26 cellular contexts compared by ENCODE assay signal in the genomic region with DNA sequence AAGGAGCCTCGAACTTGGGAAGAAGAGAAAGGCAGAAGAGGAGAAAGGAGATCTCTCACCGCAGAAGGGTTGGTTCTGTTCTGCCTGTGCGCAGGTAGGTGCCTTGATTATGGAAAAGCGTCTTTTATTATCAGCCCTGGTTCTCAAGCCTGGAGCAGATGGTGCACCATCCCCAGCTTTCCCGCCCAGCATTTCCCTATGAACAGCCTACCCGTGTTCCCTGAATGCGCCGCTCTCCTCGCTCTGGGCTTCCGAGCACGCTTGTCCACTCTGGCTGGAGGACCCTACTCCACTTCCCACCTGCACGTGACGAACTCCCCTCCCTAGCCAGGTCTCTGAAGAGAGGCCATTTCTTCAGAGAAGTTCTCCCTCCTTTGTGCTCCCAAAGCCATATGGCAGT. TPM values are rescaled to one million over a fixed set of nuclear protein-coding genes. Genes with fewer than 3 reads are reported as not detected.
DNase-seq lines count a peak whose midpoint lies in the region; ATAC-seq and TF ChIP-seq lines count a peak whose summit lies in the region.
"Had no signal": no experiment of that assay in that cellular context is flagged by ENCODE, and none has a peak within 500 bp of the region (broad histone marks: within the 10 kb centered on the region; RNA-seq: fewer than 3 reads in every experiment).

No MANE protein-coding gene starts in this region.

- no peak overlapping the region for H3K9ac ChIP-seq in SK-N-SH
- H3K9ac ChIP-seq: BLaER1 treated with 17β-estradiol and CSF1 and Interleukin-3, amounts not matched to agents 10 nM and 100 nM had no signal

- TF ChIP-seq RAD21 in SK-N-SH (IDR thresholded peaks at IDR 0.05; ENCODE audit: low read length): no peak

- peaks cover 68% of the 10 kb centered on the region for H3K4me1 Mint-ChIP-seq in activated CD8-positive, alpha-beta T cell treated with anti-CD3 and anti-CD28 coated beads, Interleukin-2, amount 10 ng/mL, durations not matched to agents 7 days and 5 days (ENCODE audit: low read depth)
- H3K4me1 Mint-ChIP-seq in activated CD8-positive, alpha-beta T cell treated with anti-CD3 and anti-CD28 coated beads for 36 hours (ENCODE audit: low read depth): peaks cover 34% of the 10 kb centered on the region
- peaks cover 83% of the 10 kb centered on the region for H3K4me1 Mint-ChIP-seq in glutamatergic neuron (ENCODE audit: low read depth, unreplicated experiment)

- H3K27ac Mint-ChIP-seq in activated CD8-positive, alpha-beta T cell treated with anti-CD3 and anti-CD28 coated beads, Interleukin-2, amount 10 ng/mL, durations not matched to agents 7 days and 5 days: peak overlapping the region; percentile 63
- no peak overlapping the region for H3K27ac Mint-ChIP-seq in activated CD8-positive, alpha-beta T cell treated with anti-CD3 and anti-CD28 coated beads for 36 hours
- peak overlapping the region; percentile 87 for H3K27ac Mint-ChIP-seq in glutamatergic neuron (ENCODE audit: unreplicated experiment)
- H3K27ac Mint-ChIP-seq: CD8-positive, alpha-beta T cell had no signal

- WGBS in SK-N-SH (ENCODE audit: low lambda C conversion rate): 78% methylated on average over 13 of the region's 13 CpGs

- CTCF ChIA-PET in activated CD8-positive, alpha-beta T cell treated with anti-CD3 and anti-CD28 coated beads, Interleukin-2, amount 10 ng/mL, durations not matched to agents 7 days and 5 days (lab: Charles Lee): no interaction called here
- CTCF ChIA-PET in activated CD8-positive, alpha-beta T cell treated with anti-CD3 and anti-CD28 coated beads for 36 hours (lab: Charles Lee): no interaction called here
- CTCF ChIA-PET in SK-N-SH (lab: Yijun Ruan, JAX): interaction anchor here (0.8 to 1.7 kb wide), 2 partner anchors 13 to 320 kb away, joined by 3 to 6 read pairs; no protein-coding TSS in a partner anchor

- no peaks in the 10 kb centered on the region for H4K20me1 ChIP-seq in SK-N-SH (ENCODE audit: insufficient read depth)

- H3K9me2 ChIP-seq in SK-N-SH: no peaks in the 10 kb centered on the region

- H3K9me3 Mint-ChIP-seq in activated CD8-positive, alpha-beta T cell treated with anti-CD3 and anti-CD28 coated beads, Interleukin-2, amount 10 ng/mL, durations not matched to agents 7 days and 5 days (ENCODE audit: insufficient read depth): no peaks in the 10 kb centered on the region
- H3K9me3 Mint-ChIP-seq in activated CD8-positive, alpha-beta T cell treated with anti-CD3 and anti-CD28 coated beads for 36 hours: no peaks in the 10 kb centered on the region
- peaks cover 34% of the 10 kb centered on the region for H3K9me3 Mint-ChIP-seq in glutamatergic neuron (ENCODE audit: unreplicated experiment)
- H3K9me3 Mint-ChIP-seq: CD8-positive, alpha-beta T cell had no signal

- POLR2A ChIA-PET in activated CD8-positive, alpha-beta T cell treated with anti-CD3 and anti-CD28 coated beads, Interleukin-2, amount 10 ng/mL, durations not matched to agents 7 days and 5 days (lab: Charles Lee): no interaction called here
- POLR2A ChIA-PET in activated CD8-positive, alpha-beta T cell treated with anti-CD3 and anti-CD28 coated beads for 36 hours (lab: Charles Lee): no interaction called here
- POLR2A ChIA-PET in SK-N-SH (lab: Yijun Ruan, JAX): no interaction called here

- H3K4me1 ChIP-seq in SK-N-SH (ENCODE audit: control insufficient read depth in 1 of 2, insufficient read depth in 2 of 2, low read depth in 1 of 2, low read length in 1 of 2): peaks cover 0 to 85% of the 10 kb centered on the region in 2 experiments; a peak in 1 of 4 replicates
- H3K4me1 ChIP-seq: A549 had no signal

- no peak for TF ChIP-seq EP300 in SK-N-SH (IDR thresholded peaks at IDR 0.05; ENCODE audit: borderline replicate concordance in 1 of 2, low read depth in 1 of 2, low read length in 1 of 2)

- intact Hi-C loops in activated CD8-positive, alpha-beta T cell treated with anti-CD3 and anti-CD28 coated beads for 36 hours (cut with micrococcal nuclease): loop anchor here (10.0 kb wide), 1 partner anchor 283 kb away; a partner anchor contains a TSS

- no peak overlapping the region for H3K4me3 Mint-ChIP-seq in activated CD8-positive, alpha-beta T cell treated with anti-CD3 and anti-CD28 coated beads, Interleukin-2, amount 10 ng/mL, durations not matched to agents 7 days and 5 days
- no peak overlapping the region for H3K4me3 Mint-ChIP-seq in activated CD8-positive, alpha-beta T cell treated with anti-CD3 and anti-CD28 coated beads for 36 hours
- H3K4me3 Mint-ChIP-seq in glutamatergic neuron (ENCODE audit: unreplicated experiment): peak overlapping the region; percentile 75
- H3K4me3 Mint-ChIP-seq: CD8-positive, alpha-beta T cell had no signal

- no peak for ATAC-seq in activated CD8-positive, alpha-beta T cell treated with anti-CD3 and anti-CD28 coated beads, Interleukin-2, amount 10 ng/mL, durations not matched to agents 7 days and 5 days
- ATAC-seq in activated CD8-positive, alpha-beta T cell treated with anti-CD3 and anti-CD28 coated beads for 36 hours: no peak
- ATAC-seq in GM21390 (IDR thresholded peaks at IDR 0.05; ENCODE audit: unreplicated experiment): no peak
- no peak for ATAC-seq in GM18511 (IDR thresholded peaks at IDR 0.05; ENCODE audit: unreplicated experiment)
- ATAC-seq: A549; CD8-positive, alpha-beta T cell; HepG2 had no signal

- in situ Hi-C loops in G401 (cut with HindIII; ENCODE audit: low sequenced_read_pairs): no loop called here

- H3K27me3 ChIP-seq in WERI-Rb-1 (ENCODE audit: insufficient read depth, low read depth, severe bottlenecking): no peaks in the 10 kb centered on the region
- H3K27me3 ChIP-seq in SK-N-SH (ENCODE audit: insufficient read depth): no peaks in the 10 kb centered on the region
- H3K27me3 ChIP-seq: BLaER1 treated with 17β-estradiol and CSF1 and Interleukin-3, amounts not matched to agents 10 nM and 100 nM had no signal

- no peak for DNase-seq in activated CD8-positive, alpha-beta T cell treated with anti-CD3 and anti-CD28 coated beads, Interleukin-2, amount 10 ng/mL, durations not matched to agents 7 days and 5 days
- DNase-seq in activated CD8-positive, alpha-beta T cell treated with anti-CD3 and anti-CD28 coated beads for 36 hours: no peak
- DNase-seq in G401 (ENCODE audit: low spot score) (peak; percentile 84), WERI-Rb-1 (peak; percentile 73), glutamatergic neuron (no peak), SK-N-SH (no peak)
- DNase-seq: AML-193; CD8-positive, alpha-beta T cell; DMS 273 treated with DMSO at 0.1 percent for 48 hours; DMS79; EL; GF-D8; Karpas-422; MV-4-11; NCI-H1105; NCI-H1436 treated with DMSO at 0.1 percent for 48 hours; NCI-H187 treated with DMSO at 0.1 percent for 48 hours; NCI-H2171 treated with DMSO at 0.1 percent for 48 hours; NCI-H526; RPMI8226; SHP77 had no signal

- no peak overlapping the region for H3K4me2 ChIP-seq in SK-N-SH
- H3K4me2 ChIP-seq: A549; BLaER1 treated with 17β-estradiol and CSF1 and Interleukin-3, amounts not matched to agents 10 nM and 100 nM had no signal

- no peaks in the 10 kb centered on the region for H3K9me3 ChIP-seq in WERI-Rb-1 (ENCODE audit: severe bottlenecking)
- no peaks in the 10 kb centered on the region for H3K9me3 ChIP-seq in SK-N-SH
- H3K9me3 ChIP-seq: A549; BLaER1 treated with 17β-estradiol and CSF1 and Interleukin-3, amounts not matched to agents 10 nM and 100 nM had no signal

- H3K27ac ChIP-seq in WERI-Rb-1 (peak overlapping the region; percentile 97), SK-N-SH (ENCODE audit: low read depth in 2 of 2, low read length in 1 of 2) (peak overlapping the region in 1 of 2 experiments; percentile 58; a peak in 2 of 4 replicates)
- H3K27ac ChIP-seq: A549; BLaER1 treated with 17β-estradiol and CSF1 and Interleukin-3, amounts not matched to agents 10 nM and 100 nM had no signal

- H3K36me3 Mint-ChIP-seq in activated CD8-positive, alpha-beta T cell treated with anti-CD3 and anti-CD28 coated beads, Interleukin-2, amount 10 ng/mL, durations not matched to agents 7 days and 5 days (ENCODE audit: low read depth): peaks cover 83% of the 10 kb centered on the region
- H3K36me3 Mint-ChIP-seq in activated CD8-positive, alpha-beta T cell treated with anti-CD3 and anti-CD28 coated beads for 36 hours (ENCODE audit: low read depth): peaks cover 80% of the 10 kb centered on the region
- H3K36me3 Mint-ChIP-seq in glutamatergic neuron (ENCODE audit: unreplicated experiment): peaks cover 22% of the 10 kb centered on the region

- H3K4me3 ChIP-seq in WERI-Rb-1 (ENCODE audit: low read depth, low read length) (peak overlapping the region; percentile 40), SK-N-SH (ENCODE audit: low read depth in 2 of 2, low read length in 1 of 2) (no peak overlapping the region)
- H3K4me3 ChIP-seq: A549; BLaER1 treated with 17β-estradiol and CSF1 and Interleukin-3, amounts not matched to agents 10 nM and 100 nM had no signal

- H3K36me3 ChIP-seq in WERI-Rb-1 (peaks cover 49% of the 10 kb centered on the region), SK-N-SH (replicated peaks in 1 of 2; ENCODE audit: control insufficient read depth in 1 of 2, insufficient read depth in 2 of 2, low read length in 1 of 2) (no peaks in the 10 kb centered on the region)
- H3K36me3 ChIP-seq: BLaER1 treated with 17β-estradiol and CSF1 and Interleukin-3, amounts not matched to agents 10 nM and 100 nM had no signal

- H3K79me2 ChIP-seq in SK-N-SH (ENCODE audit: insufficient read depth): no peaks in the 10 kb centered on the region

- H3K27me3 Mint-ChIP-seq in activated CD8-positive, alpha-beta T cell treated with anti-CD3 and anti-CD28 coated beads, Interleukin-2, amount 10 ng/mL, durations not matched to agents 7 days and 5 days (ENCODE audit: low read depth): no peaks in the 10 kb centered on the region
- no peaks in the 10 kb centered on the region for H3K27me3 Mint-ChIP-seq in activated CD8-positive, alpha-beta T cell treated with anti-CD3 and anti-CD28 coated beads for 36 hours
- H3K27me3 Mint-ChIP-seq in glutamatergic neuron (ENCODE audit: unreplicated experiment): peaks cover 35% of the 10 kb centered on the region

- H2AFZ ChIP-seq in SK-N-SH (ENCODE audit: low read depth): no peak overlapping the region

- H3F3A ChIP-seq in SK-N-SH (replicated peaks; ENCODE audit: insufficient read depth): no peaks in the 10 kb centered on the region

- no peak for TF ChIP-seq CTCF in activated CD8-positive, alpha-beta T cell treated with anti-CD3 and anti-CD28 coated beads for 36 hours (IDR thresholded peaks at IDR 0.05)
- TF ChIP-seq CTCF in WERI-Rb-1 (IDR thresholded peaks at IDR 0.05; ENCODE audit: low read depth, low read length): no peak
- TF ChIP-seq CTCF in glutamatergic neuron (IDR thresholded peaks at IDR 0.05; ENCODE audit: partially characterized antibody, unreplicated experiment): no peak
- no peak for TF ChIP-seq CTCF in SK-N-SH (IDR thresholded peaks at IDR 0.05)

RNA-seq across cellular contexts. Expression of a gene that starts 15.2 kb away (rescaled TPM):
- total RNA-seq in activated CD8-positive, alpha-beta T cell treated with anti-CD3 and anti-CD28 coated beads, Interleukin-2, amount 10 ng/mL, durations not matched to agents 7 days and 5 days: 100 to 1,000 TPM in 1 of 2 experiments, 10 to 100 TPM in 1; 96.3 to 118 TPM
- total RNA-seq in activated CD8-positive, alpha-beta T cell treated with anti-CD3 and anti-CD28 coated beads for 36 hours: 100 to 1,000 TPM; 124 to 136 TPM
- 0.51 and 0.74 TPM in 2 replicates for total RNA-seq in G401 (2014; rRNA removed; shearing (Covaris generic))
- 209 TPM for total RNA-seq in glutamatergic neuron (ENCODE audit: unreplicated experiment)
- polyA plus RNA-seq in SK-N-SH (2012; rRNA removed): 0.41 and 0.96 TPM in 2 replicates
- polyA plus RNA-seq in SK-N-SH (2012; cell fraction: cytosol; rRNA removed): 0.45 and 0.75 TPM in 2 replicates
- 2.4 and 4.2 TPM in 2 replicates for polyA plus RNA-seq in SK-N-SH (2012; cell fraction: nucleus; rRNA removed)
- total RNA-seq: HepG2 had no signal
- polyA plus RNA-seq: HepG2 had no signal

Comparison
In these comparisons a context has a peak if more than half of its experiments do, and no peak if none do; other contexts are left out.
1. DNase-seq: peak in G401 (single experiment) and WERI-Rb-1 (single experiment); none in activated CD8-positive, alpha-beta T cell treated with anti-CD3 and anti-CD28 coated beads, Interleukin-2, amount 10 ng/mL, durations not matched to agents 7 days and 5 days (single experiment), activated CD8-positive, alpha-beta T cell treated with anti-CD3 and anti-CD28 coated beads for 36 hours (single experiment), glutamatergic neuron (single experiment) and SK-N-SH (single experiment).
2. RNA of a gene that starts 15.2 kb away (total RNA-seq): 209 TPM in glutamatergic neuron (single experiment), 124 to 136 TPM in activated CD8-positive, alpha-beta T cell treated with anti-CD3 and anti-CD28 coated beads for 36 hours and 96.3 to 118 TPM in activated CD8-positive, alpha-beta T cell treated with anti-CD3 and anti-CD28 coated beads, Interleukin-2, amount 10 ng/mL, durations not matched to agents 7 days and 5 days; 0.51 to 0.74 TPM in G401; every median in the first group is over 10 times any median in the second.